Comparison of ENCODE assay signal across 32 cellular contexts in the genomic region with DNA sequence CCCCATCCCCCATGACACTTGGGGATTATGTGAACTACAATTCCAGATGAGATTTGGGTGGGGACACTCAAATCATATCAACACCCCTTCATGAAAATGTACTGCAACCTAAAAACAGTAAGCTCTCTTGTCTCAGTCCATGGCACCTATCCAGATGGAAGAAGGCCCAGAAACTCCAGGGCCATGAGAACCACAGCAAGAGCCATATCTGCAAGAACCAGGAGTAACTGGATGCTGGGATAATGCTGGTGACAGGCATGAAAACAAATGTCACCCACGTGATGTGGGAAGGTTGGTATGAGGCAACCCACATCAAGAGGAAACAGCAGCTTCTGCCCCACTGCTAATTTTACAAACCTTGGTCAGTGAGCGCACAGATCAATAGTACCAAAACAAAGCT.
"Had no signal": no experiment of that assay in that cellular context is flagged by ENCODE, and none has a peak within 500 bp of the region (broad histone marks: within the 10 kb centered on the region; RNA-seq: fewer than 3 reads in every experiment).

No MANE protein-coding gene starts in this region.

- DNase-seq: activated CD4-positive, alpha-beta memory T cell treated with anti-CD3 and anti-CD28 coated beads, Interleukin-2, amount 10 ng/mL, durations not matched to agents 7 days and 5 days; activated CD4-positive, alpha-beta T cell treated with anti-CD3 and anti-CD28 coated beads for 1 hour; activated CD4-positive, alpha-beta T cell treated with anti-CD3 and anti-CD28 coated beads for 48 hours; activated CD4-positive, CD25-positive, alpha-beta regulatory T cell; activated CD8-positive, alpha-beta memory T cell treated with anti-CD3 and anti-CD28 coated beads for 24 hours; activated CD8-positive, alpha-beta memory T cell treated with anti-CD3 and anti-CD28 coated beads, Interleukin-2, amount 10 ng/mL, durations not matched to agents 7 days and 5 days; activated CD8-positive, alpha-beta memory T cell treated with anti-CD3 and anti-CD28 coated beads, Interleukin-2, amount 50 U/mL, for 48 hours; activated effector memory CD4-positive, alpha-beta T cell treated with Interleukin-2 at 50 U/mL for 16 hours; activated naive CD4-positive, alpha-beta T cell treated with anti-CD3 and anti-CD28 coated beads, Interleukin-2, amount 10 ng/mL, durations not matched to agents 7 days and 5 days; activated naive CD8-positive, alpha-beta T cell treated with anti-CD3 and anti-CD28 coated beads, Interleukin-2, amount 50 U/mL, for 24 hours; activated T-cell treated with anti-CD3 and anti-CD28 coated beads, Interleukin-2, amount 50 U/mL, for 48 hours; anterior cingulate cortex; caudate nucleus; cerebellar nuclear complex; Kasumi-1; KG1; NCI-H1092 treated with DMSO at 0.1 percent for 48 hours; NCI-H1417; NCI-H146; NCI-H187; NCI-H2081 treated with DMSO at 0.1 percent for 48 hours; NCI-H510A treated with DMSO at 0.1 percent for 48 hours; NCI-H526 treated with DMSO at 0.1 percent for 48 hours; NCI-H774; RPMI8226; SHP77 treated with DMSO at 0.1 percent for 48 hours; T-helper 1 cell; T-helper 2 cell; T-helper 9 cell; WERI-Rb-1 had no signal

- H3K36me3 ChIP-seq: WERI-Rb-1 had no signal

- H3K27ac ChIP-seq: WERI-Rb-1 had no signal

- ATAC-seq: activated CD8-positive, alpha-beta memory T cell treated with anti-CD3 and anti-CD28 coated beads, Interleukin-2, amount 10 ng/mL, durations not matched to agents 7 days and 5 days; activated naive CD8-positive, alpha-beta T cell treated with anti-CD3 and anti-CD28 coated beads, Interleukin-2, amount 50 U/mL, for 24 hours; Panc1; SK-N-SH treated with all-trans-retinoic acid at 6 μM for 48 hours had no signal
